Comparison of ENCODE assay signal across 19 cellular contexts in the genomic region with DNA sequence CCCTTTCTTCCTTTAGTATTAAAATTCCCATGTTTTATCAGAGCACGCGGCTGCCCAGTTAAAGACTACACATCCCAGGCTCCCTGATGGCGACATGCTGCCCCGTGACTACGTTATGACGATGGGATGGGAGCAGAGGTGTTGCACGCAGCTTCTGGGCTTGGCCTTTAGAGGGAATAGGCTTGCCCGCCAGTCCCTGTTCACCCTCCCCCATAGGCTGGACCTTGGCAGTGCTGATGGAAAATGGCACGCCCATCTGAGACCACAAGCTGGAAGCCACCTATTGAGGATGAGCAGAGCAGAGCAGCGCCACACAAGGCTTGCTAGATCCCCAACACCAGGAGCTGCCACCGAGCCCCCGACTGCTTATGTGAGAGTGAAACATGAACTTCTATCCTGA. TPM values are rescaled to one million over a fixed set of nuclear protein-coding genes. Genes with fewer than 3 reads are reported as not detected.
A peak's percentile ranks its signal among the peaks of the same experiment; 100 is the strongest.
DNase-seq lines count a peak whose midpoint lies in the region; ATAC-seq and TF ChIP-seq lines count a peak whose summit lies in the region.
"Had no signal": no experiment of that assay in that cellular context is flagged by ENCODE, and none has a peak within 500 bp of the region (broad histone marks: within the 10 kb centered on the region; RNA-seq: fewer than 3 reads in every experiment).

No MANE protein-coding gene starts in this region.

- no peak overlapping the region for H3K27ac ChIP-seq in right atrium auricular region
- H3K27ac ChIP-seq: C4-2B had no signal

- H3K9me3 ChIP-seq in right atrium auricular region, result no peaks in the 10 kb centered on the region

- peaks cover 1% of the 10 kb centered on the region for H3K36me3 Mint-ChIP-seq in osteocyte (ENCODE audit: unreplicated experiment)
- H3K36me3 Mint-ChIP-seq: CD8-positive, alpha-beta memory T cell had no signal

- no peaks in the 10 kb centered on the region for H3K9me3 Mint-ChIP-seq in osteocyte (ENCODE audit: unreplicated experiment)
- H3K9me3 Mint-ChIP-seq: CD8-positive, alpha-beta memory T cell had no signal

- H3K27ac Mint-ChIP-seq in osteocyte (ENCODE audit: unreplicated experiment), result no peak overlapping the region
- H3K27ac Mint-ChIP-seq: CD8-positive, alpha-beta memory T cell had no signal

- peaks cover 14% of the 10 kb centered on the region for H3K4me1 Mint-ChIP-seq in osteocyte (ENCODE audit: unreplicated experiment)
- H3K4me1 Mint-ChIP-seq: CD8-positive, alpha-beta memory T cell had no signal

- intact Hi-C loops in left ventricle myocardium superior (cut with micrococcal nuclease), result no loop called here
- intact Hi-C loops in posterior vena cava (cut with DNase I), result no loop called here

- no peak overlapping the region for H3K4me3 Mint-ChIP-seq in osteocyte (ENCODE audit: unreplicated experiment)
- H3K4me3 Mint-ChIP-seq: CD8-positive, alpha-beta memory T cell had no signal

- TF ChIP-seq CTCF in right atrium auricular region (IDR thresholded peaks at IDR 0.05) (no peak), osteocyte (IDR thresholded peaks at IDR 0.05) (no peak)

- H3K4me1 ChIP-seq in right atrium auricular region, result peaks cover 0 to 10% of the 10 kb centered on the region in 2 donors

- peak; percentile 49 for ATAC-seq in left ventricle myocardium superior
- ATAC-seq: Right ventricle myocardium inferior had no signal

- no peaks in the 10 kb centered on the region for H3K27me3 Mint-ChIP-seq in osteocyte (ENCODE audit: unreplicated experiment)

- H3K36me3 ChIP-seq in right atrium auricular region, result no peaks in the 10 kb centered on the region

- H3K27me3 ChIP-seq in right atrium auricular region, result no peaks in the 10 kb centered on the region

- DNase-seq in left ventricle myocardium superior (no peak), right atrium auricular region (ENCODE audit: low spot score) (no peak), fibroblast of gingiva (ENCODE audit: low read depth) (peak; percentile 45), posterior vena cava (ENCODE audit: low spot score) (peak; percentile 78), osteocyte (ENCODE audit: extremely low spot score, unreplicated experiment) (no peak), mesenteric fat pad (ENCODE audit: low spot score) (no peak), SKM-1 treated with dmso at 0.1 percent for 144 hours (lab: John Stamatoyannopoulos, UW; ENCODE audit: unreplicated experiment) (no peak)
- DNase-seq: Calu3; CD8-positive, alpha-beta memory T cell; GDM1; KG1; NCI-H1092 treated with DMSO at 0.1 percent for 48 hours; NCI-H146; NCI-H2029 treated with DMSO at 0.1 percent for 48 hours; NCI-H2171 treated with DMSO at 0.1 percent for 48 hours; NCI-H524 treated with DMSO at 0.1 percent for 48 hours; OCI-M1 had no signal

- H3K4me3 ChIP-seq in right atrium auricular region, result no peak overlapping the region

RNA-seq across cellular contexts. Expression of a gene that starts 24.7 kb away (rescaled TPM):
- total RNA-seq in left ventricle myocardium superior (72.2 TPM), right atrium auricular region (10 to 100 TPM; 45.5 to 57.3 TPM), posterior vena cava (10 to 100 TPM; 60.5 to 75.7 TPM), osteocyte (43.2 and 44.7 TPM in 2 replicates), mesenteric fat pad (92.3 TPM)

Comparison
In these comparisons a context has a peak if more than half of its experiments do, and no peak if none do; other contexts are left out.
1. DNase-seq: peak in fibroblast of gingiva (single experiment) and posterior vena cava (single experiment); none in left ventricle myocardium superior (single experiment), right atrium auricular region (single experiment), osteocyte (single experiment), mesenteric fat pad (single experiment) and SKM-1 treated with dmso at 0.1 percent for 144 hours (single experiment).